Comparison of ENCODE assay signal across 19 cellular contexts in genomic region chr1:33547574-33547973, GRCh38.
"Had no signal": no experiment of that assay in that cellular context is flagged by ENCODE, and none has a peak within 500 bp of the region (broad histone marks: within the 10 kb centered on the region; RNA-seq: fewer than 3 reads in every experiment).

No MANE protein-coding gene starts in this region.

- DNase-seq: Karpas-422, KG1, MG63, NCI-H1092, NCI-H1105 treated with DMSO at 0.1 percent for 48 hours, NCI-H1417 treated with DMSO at 0.1 percent for 48 hours, NCI-H146, NCI-H1694 treated with DMSO at 0.1 percent for 48 hours, NCI-H1930, NCI-H2081, NCI-H2107, NCI-H2227 treated with DMSO at 0.1 percent for 48 hours, NCI-H524, NCI-H526 treated with DMSO at 0.1 percent for 48 hours, NCI-H774, PC-3, SHP77 had no signal

- ATAC-seq: Panc1, PC-3 had no signal

- H3K27me3 ChIP-seq: MG63 had no signal

- H3K4me3 ChIP-seq: MG63 had no signal

- H3K27ac ChIP-seq: RWPE1 had no signal

- H3K9me3 ChIP-seq: MG63 had no signal

- H3K36me3 ChIP-seq: MG63 had no signal
